Comparison of ENCODE assay signal across 8 cellular contexts in genomic region chr18:12214296-12215005, GRCh38. TPM values are rescaled to one million over a fixed set of nuclear protein-coding genes. Genes with fewer than 3 reads are reported as not detected.
"Had no signal": no experiment of that assay in that cellular context is flagged by ENCODE, and none has a peak within 500 bp of the region (broad histone marks: within the 10 kb centered on the region; RNA-seq: fewer than 3 reads in every experiment).

No MANE protein-coding gene starts in this region.

RNA-seq across cellular contexts. Expression of gene CIDEA, which starts 39.7 kb away (rescaled TPM):
- total RNA-seq: activated B cell treated with CpG ODN at 0.5 μM for 24 hours; activated CD4-positive, alpha-beta memory T cell treated with anti-CD3 and anti-CD28 coated beads, Interleukin-2, amount 10 ng/mL, durations not matched to agents 7 days and 5 days; activated CD8-positive, alpha-beta memory T cell treated with anti-CD3 and anti-CD28 coated beads, Interleukin-2, amount 10 ng/mL, durations not matched to agents 7 days and 5 days; activated naive CD8-positive, alpha-beta T cell treated with anti-CD3 and anti-CD28 coated beads, Interleukin-2, amount 10 ng/mL, durations not matched to agents 7 days and 5 days; activated T-helper 2 cell treated with anti-CD3 and anti-CD28 coated beads, Interferon-gamma antibody, Interleukin-2, Interleukin-4, amounts not matched to agents 10 μg/mL and 5 μg/mL and 100 μg/mL, durations not matched to agents 14 hours and 24 hours and 36 hours; kidney; myocyte; ureter had no signal
